8 cellular contexts compared by ENCODE assay signal in genomic region chrX:101357166-101357795, GRCh38. TPM values are rescaled to one million over a fixed set of nuclear protein-coding genes. Genes with fewer than 3 reads are reported as not detected.
DNase-seq lines count a peak whose midpoint lies in the region; ATAC-seq and TF ChIP-seq lines count a peak whose summit lies in the region.

No MANE protein-coding gene starts in this region.

- no peaks in the 10 kb centered on the region for H3K79me2 ChIP-seq in mesendoderm (ENCODE audit: control insufficient read depth, insufficient read depth, low read length)

- H3K4ac ChIP-seq in mesendoderm (ENCODE audit: low read depth, low read length): no peak overlapping the region

- no peaks in the 10 kb centered on the region for H3K9me3 Mint-ChIP-seq in stimulated activated naive B cell treated with anti-CD40 and anti-IgM and Interleukin-4, amounts not matched to agents 10 μg/mL and 1 μg/mL and 100 μg/mL, for 72 hours

- H3K4me3 ChIP-seq in WI38 (ENCODE audit: low read depth, low read length) (no peak overlapping the region), mesendoderm (ENCODE audit: low read length) (no peak overlapping the region)

- H4K8ac ChIP-seq in mesendoderm (ENCODE audit: low read depth, low read length): no peak overlapping the region

- H2BK120ac ChIP-seq in mesendoderm (ENCODE audit: low read depth, low read length): no peak overlapping the region

- no peaks in the 10 kb centered on the region for H3K4me1 ChIP-seq in mesendoderm (ENCODE audit: control insufficient read depth, low read depth, low read length)

- no peak overlapping the region for H3K4me3 Mint-ChIP-seq in stimulated activated naive B cell treated with anti-CD40 and anti-IgM and Interleukin-4, amounts not matched to agents 10 μg/mL and 1 μg/mL and 100 μg/mL, for 72 hours

- H3K56ac ChIP-seq in mesendoderm (ENCODE audit: low read length): no peak overlapping the region

- peaks cover 13 to 23% of the 10 kb centered on the region in 2 donors for H3K4me1 Mint-ChIP-seq in stimulated activated naive B cell treated with anti-CD40 and anti-IgM and Interleukin-4, amounts not matched to agents 10 μg/mL and 1 μg/mL and 100 μg/mL, for 72 hours

- no peaks in the 10 kb centered on the region for H3K36me3 ChIP-seq in mesendoderm (ENCODE audit: control insufficient read depth, insufficient read depth, low read length)

- no peak overlapping the region for H4K5ac ChIP-seq in mesendoderm (ENCODE audit: low read length)

- no peak overlapping the region for H3K9ac ChIP-seq in mesendoderm (ENCODE audit: low read length)

- H3K27ac ChIP-seq in mesendoderm (ENCODE audit: low read depth, low read length): no peak overlapping the region

- no peak overlapping the region for H2BK5ac ChIP-seq in mesendoderm (ENCODE audit: low read length)

- peak; percentile 27 for DNase-seq in D341Med (ENCODE audit: low spot score)
- peak; percentile 59 for DNase-seq in HEK293T (ENCODE audit: extremely low spot score)
- DNase-seq in mesendoderm: peak; percentile 29
- DNase-seq in DMS79 (lab: John Stamatoyannopoulos, UW): no peak
- no peak for DNase-seq in NCI-H1417 treated with DMSO at 0.1 percent for 48 hours (lab: John Stamatoyannopoulos, UW)
- DNase-seq in stimulated activated naive B cell treated with anti-CD40 and anti-IgM and Interleukin-4, amounts not matched to agents 10 μg/mL and 1 μg/mL and 100 μg/mL, for 72 hours: no peak
- DNase-seq in activated CD4-positive, CD25-positive, alpha-beta regulatory T cell treated with anti-CD3 and anti-CD28 coated beads, Interleukin-2, amount 50 U/mL, for 72 hours: no peak

- WGBS in mesendoderm (ENCODE audit: extremely low coverage, insufficient coverage, low lambda C conversion rate): no CpG with 5 or more reads among the region's 5 CpGs

- H3K27me3 ChIP-seq in mesendoderm (ENCODE audit: insufficient read depth, low read length, poor library complexity): no peaks in the 10 kb centered on the region

- H3K23ac ChIP-seq in mesendoderm (ENCODE audit: low read length): no peak overlapping the region

- H2BK15ac ChIP-seq in mesendoderm (replicated peaks; ENCODE audit: low read depth): no peak overlapping the region

- no peak overlapping the region for H3K27ac Mint-ChIP-seq in stimulated activated naive B cell treated with anti-CD40 and anti-IgM and Interleukin-4, amounts not matched to agents 10 μg/mL and 1 μg/mL and 100 μg/mL, for 72 hours

- peak; percentile 44; the same call in 1 of the 2 replicates for TF ChIP-seq CTCF in WI38 (IDR thresholded peaks at IDR 0.05; ENCODE audit: low read depth, low read length)

- peaks cover 31 to 53% of the 10 kb centered on the region in 2 donors for H3K36me3 Mint-ChIP-seq in stimulated activated naive B cell treated with anti-CD40 and anti-IgM and Interleukin-4, amounts not matched to agents 10 μg/mL and 1 μg/mL and 100 μg/mL, for 72 hours

- no peaks in the 10 kb centered on the region for H3K79me1 ChIP-seq in mesendoderm (ENCODE audit: low read length)

- H3K18ac ChIP-seq in mesendoderm (ENCODE audit: low read length): no peak overlapping the region

- H3K27me3 Mint-ChIP-seq in stimulated activated naive B cell treated with anti-CD40 and anti-IgM and Interleukin-4, amounts not matched to agents 10 μg/mL and 1 μg/mL and 100 μg/mL, for 72 hours: no peaks in the 10 kb centered on the region

- POLR2A ChIA-PET in HEK293T (lab: Yijun Ruan, JAX): interaction anchor here (2.8 kb wide), 2 partner anchors 9 to 34 kb away, joined by 16 to 18 read pairs; partner anchors contain the start of genes RPL36A and TIMM8A

- CTCF ChIA-PET in HEK293T (lab: Yijun Ruan, JAX): interaction anchor here (0.6 to 1.2 kb wide), 2 partner anchors 33 to 71 kb away, joined by 3 to 7 read pairs; partner anchors contain the start of gene RPL36A

- H3K4me2 ChIP-seq in mesendoderm (ENCODE audit: low read length): no peak overlapping the region

- no peak for ATAC-seq in stimulated activated naive B cell treated with anti-CD40 and anti-IgM and Interleukin-4, amounts not matched to agents 10 μg/mL and 1 μg/mL and 100 μg/mL, for 72 hours (replicated peaks)

- no peak overlapping the region for H2AK5ac ChIP-seq in mesendoderm (ENCODE audit: low read length)

TF ChIP-seq in HEK293T, 16 proteins besides CTCF, POLR2A, EP300 and RAD21:
- TF ChIP-seq TARDBP (IDR thresholded peaks at IDR 0.05): no peak
- no peak for TF ChIP-seq FOXK2 (IDR thresholded peaks at IDR 0.05)
- TF ChIP-seq CTBP1 (IDR thresholded peaks at IDR 0.05; ENCODE audit: borderline replicate concordance): no peak
- no peak for TF ChIP-seq ZNF384 (IDR thresholded peaks at IDR 0.05)
- no peak for TF ChIP-seq BHLHE40 (IDR thresholded peaks at IDR 0.05; ENCODE audit: borderline replicate concordance)
- TF ChIP-seq HDGF (IDR thresholded peaks at IDR 0.05; ENCODE audit: borderline replicate concordance): no peak
- TF ChIP-seq FOXA1 (IDR thresholded peaks at IDR 0.05): no peak
- TF ChIP-seq SP1 (IDR thresholded peaks at IDR 0.05): no peak
- no peak for TF ChIP-seq FOXM1 (IDR thresholded peaks at IDR 0.05; ENCODE audit: borderline replicate concordance)

RNA-seq across cellular contexts. Expression of gene TIMM8A, which starts 8.7 kb away (rescaled TPM):
- polyA plus RNA-seq in mesendoderm (2013, experiment 1 of 2): 26.0 TPM
- polyA plus RNA-seq in mesendoderm (2013, experiment 2 of 2): 24.3 TPM

RNA-seq across cellular contexts. Expression of gene BTK, which starts 28.7 kb away (rescaled TPM):
- polyA plus RNA-seq in mesendoderm (2013, experiment 1 of 2): 0.08 TPM
- 0.13 TPM for polyA plus RNA-seq in mesendoderm (2013, experiment 2 of 2)

RNA-seq across cellular contexts. Expression of gene RPL36A, which starts 33.5 kb away (rescaled TPM):
- polyA plus RNA-seq in mesendoderm (2013, experiment 1 of 2): 3,648 TPM
- polyA plus RNA-seq in mesendoderm (2013, experiment 2 of 2): 3,664 TPM

RNA-seq across cellular contexts. Expression of gene GLA, which starts 50.4 kb away (rescaled TPM):
- 31.3 TPM for polyA plus RNA-seq in mesendoderm (2013, experiment 1 of 2)
- polyA plus RNA-seq in mesendoderm (2013, experiment 2 of 2): 32.2 TPM

RNA-seq across cellular contexts. Expression of gene HNRNPH2, which starts 50.7 kb away (rescaled TPM):
- polyA plus RNA-seq in mesendoderm (2013, experiment 1 of 2): 54.7 TPM
- polyA plus RNA-seq in mesendoderm (2013, experiment 2 of 2): 53.0 TPM

Comparison
In these comparisons a context has a peak if more than half of its experiments do, and no peak if none do; other contexts are left out.
1. DNase-seq: peak in D341Med (single experiment), HEK293T (single experiment) and mesendoderm (single experiment); none in DMS79 (single experiment), NCI-H1417 treated with DMSO at 0.1 percent for 48 hours (single experiment), stimulated activated naive B cell treated with anti-CD40 and anti-IgM and Interleukin-4, amounts not matched to agents 10 μg/mL and 1 μg/mL and 100 μg/mL, for 72 hours (single experiment) and activated CD4-positive, CD25-positive, alpha-beta regulatory T cell treated with anti-CD3 and anti-CD28 coated beads, Interleukin-2, amount 50 U/mL, for 72 hours (single experiment).